ENCODE assay signal across 1 cellular context in genomic region chr7:40350100-40350499, GRCh38.
TF ChIP-seq lines count a peak whose summit lies in the region.

No MANE protein-coding gene starts in this region.

TF ChIP-seq in HEK293, 187 proteins besides CTCF, POLR2A, EP300 and RAD21 (continued from another document and continues in another):
- no peak for TF ChIP-seq ZNF692 (tag by site-specific recombination; IDR thresholded peaks at IDR 0.05)
- no peak for TF ChIP-seq ZBTB7A (tag by site-specific recombination; IDR thresholded peaks at IDR 0.05; ENCODE audit: low read depth)
- TF ChIP-seq REST (tag by site-specific recombination; IDR thresholded peaks at IDR 0.05): peak; percentile 68
- peak; percentile 57 for TF ChIP-seq ZXDB (tag by site-specific recombination; IDR thresholded peaks at IDR 0.05)
- no peak for TF ChIP-seq YY2 (tag by site-specific recombination; IDR thresholded peaks at IDR 0.05)
- TF ChIP-seq EGR2 (tag by site-specific recombination; IDR thresholded peaks at IDR 0.05; ENCODE audit: low read depth): no peak
- no peak for TF ChIP-seq ZNF223 (tag by site-specific recombination; IDR thresholded peaks at IDR 0.05)
- TF ChIP-seq ZBTB6 (tag by site-specific recombination; IDR thresholded peaks at IDR 0.05): no peak
- no peak for TF ChIP-seq ZNF704 (tag by site-specific recombination; IDR thresholded peaks at IDR 0.05)
- no peak for TF ChIP-seq WT1 (tag by site-specific recombination; IDR thresholded peaks at IDR 0.05)
- TF ChIP-seq BCL11A (tag by site-specific recombination; IDR thresholded peaks at IDR 0.05; ENCODE audit: low read depth): no peak
- TF ChIP-seq ZNF558 (tag by site-specific recombination; IDR thresholded peaks at IDR 0.05): peak; percentile 73; the same call in 1 of the 2 replicates
- TF ChIP-seq ZNF433 (tag by site-specific recombination; IDR thresholded peaks at IDR 0.05; ENCODE audit: low read depth): 0 out of 2 replicates have a peak, but pooled peaks have one; percentile 43
- no peak for TF ChIP-seq ZNF280C (tag by site-specific recombination; IDR thresholded peaks at IDR 0.05)
- no peak for TF ChIP-seq ZNF148 (tag by site-specific recombination; IDR thresholded peaks at IDR 0.05; ENCODE audit: borderline replicate concordance)
- no peak for TF ChIP-seq ZNF639 (tag by site-specific recombination; IDR thresholded peaks at IDR 0.05)
- TF ChIP-seq ZNF830 (tag by site-specific recombination; IDR thresholded peaks at IDR 0.05; ENCODE audit: low read depth): no peak
- TF ChIP-seq TRIM28 (IDR thresholded peaks at IDR 0.05; ENCODE audit: borderline replicate concordance, low read length): no peak
- TF ChIP-seq MYNN (tag by site-specific recombination; IDR thresholded peaks at IDR 0.05; ENCODE audit: borderline replicate concordance): no peak
- TF ChIP-seq ZNF324 (tag by site-specific recombination; IDR thresholded peaks at IDR 0.05): no peak
- no peak for TF ChIP-seq GFI1B (tag by site-specific recombination; IDR thresholded peaks at IDR 0.05)
- no peak for TF ChIP-seq ZNF174 (tag by site-specific recombination; IDR thresholded peaks at IDR 0.05)
- TF ChIP-seq ZNF518A (tag by site-specific recombination; conservative IDR thresholded peaks at IDR 0.05; ENCODE audit: low read depth): peak; percentile 84
- no peak for TF ChIP-seq ZNF776 (tag by site-specific recombination; IDR thresholded peaks at IDR 0.05; ENCODE audit: borderline replicate concordance)
- TF ChIP-seq ZSCAN23 (tag by site-specific recombination; IDR thresholded peaks at IDR 0.05): no peak
- no peak for TF ChIP-seq ZNF645 (tag by site-specific recombination; IDR thresholded peaks at IDR 0.05)
- TF ChIP-seq SCRT1 (tag by site-specific recombination; IDR thresholded peaks at IDR 0.05; ENCODE audit: borderline replicate concordance): no peak
- no peak for TF ChIP-seq ZNF391 (tag by site-specific recombination; IDR thresholded peaks at IDR 0.05; ENCODE audit: borderline replicate concordance, low read depth)
- no peak for TF ChIP-seq ZNF473 (tag by site-specific recombination; IDR thresholded peaks at IDR 0.05)
- TF ChIP-seq ZNF302 (tag by site-specific recombination; IDR thresholded peaks at IDR 0.05; ENCODE audit: low read depth): no peak
- no peak for TF ChIP-seq ZNF19 (tag by site-specific recombination; IDR thresholded peaks at IDR 0.05; ENCODE audit: low read depth)
- TF ChIP-seq KLF10 (tag by site-specific recombination; IDR thresholded peaks at IDR 0.05): no peak
- no peak for TF ChIP-seq ZNF37A (tag by site-specific recombination; IDR thresholded peaks at IDR 0.05)
- TF ChIP-seq ZEB2 (tag by site-specific recombination; IDR thresholded peaks at IDR 0.05): no peak
- no peak for TF ChIP-seq ZIC2 (tag by site-specific recombination; IDR thresholded peaks at IDR 0.05)
- no peak for TF ChIP-seq ZFP37 (tag by site-specific recombination; IDR thresholded peaks at IDR 0.05)
- TF ChIP-seq ZNF664 (tag by site-specific recombination; IDR thresholded peaks at IDR 0.05): peak; percentile 48; the same call in 1 of the 2 replicates
- TF ChIP-seq ZNF600 (tag by site-specific recombination; IDR thresholded peaks at IDR 0.05): no peak
- no peak for TF ChIP-seq ZNF114 (tag by site-specific recombination; IDR thresholded peaks at IDR 0.05)
- TF ChIP-seq ZNF560 (tag by site-specific recombination; IDR thresholded peaks at IDR 0.05; ENCODE audit: borderline replicate concordance): no peak
